In the genomic region with DNA sequence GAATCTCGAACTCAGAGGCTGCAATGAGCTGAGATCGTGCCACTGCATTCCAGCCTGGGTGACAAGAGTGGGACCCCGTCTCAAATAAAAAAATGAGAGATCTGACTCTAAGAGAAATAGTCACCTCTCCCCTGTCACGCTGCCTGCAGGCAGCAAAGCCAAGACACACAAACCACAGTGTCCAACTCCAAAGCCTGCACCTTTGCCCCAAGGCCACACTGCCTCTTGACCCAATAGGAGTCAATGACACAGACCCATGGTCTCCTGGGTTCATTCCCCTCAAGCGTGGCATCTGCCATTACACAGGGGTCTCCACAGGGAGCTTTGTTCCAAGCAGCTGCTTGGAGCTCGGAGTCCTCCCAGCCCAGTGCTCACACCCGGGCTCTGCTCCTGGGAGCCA, we compare ENCODE assay signal across 18 cellular contexts.
"Had no signal": no experiment of that assay in that cellular context is flagged by ENCODE, and none has a peak within 500 bp of the region (broad histone marks: within the 10 kb centered on the region; RNA-seq: fewer than 3 reads in every experiment).

No MANE protein-coding gene starts in this region.

- H3K9me3 Mint-ChIP-seq: effector memory CD8-positive, alpha-beta T cell; memory B cell; nephron progenitor cell; type B pancreatic cell had no signal

- DNase-seq: gastrocnemius medialis; heart right ventricle; hypothalamus; kidney glomerular epithelial cell; left lung; lower lobe of right lung; midbrain; sigmoid colon; stimulated activated CD4-positive, alpha-beta T cell treated with anti-CD3 and anti-CD28 coated beads, Interleukin-4, amount 100 ng/mL, for 4 hours; stimulated activated naive CD4-positive, alpha-beta T cell treated with Interleukin-2 at 50 U/mL for 16 hours; uterus had no signal

- H3K4me3 ChIP-seq: esophagus muscularis mucosa, gastrocnemius medialis, heart right ventricle, left lung, lower lobe of right lung, sigmoid colon, skin epidermis, uterus had no signal

- H3K36me3 ChIP-seq: gastrocnemius medialis, uterus had no signal

- H3K4me3 Mint-ChIP-seq: memory B cell, nephron progenitor cell, type B pancreatic cell had no signal

- H3K27me3 ChIP-seq: esophagus muscularis mucosa, gastrocnemius medialis, heart right ventricle, left lung, sigmoid colon, uterus had no signal

- H3K9me3 ChIP-seq: esophagus muscularis mucosa, gastrocnemius medialis, heart right ventricle, left lung, lower lobe of right lung, sigmoid colon, uterus had no signal

- H3K27ac Mint-ChIP-seq: nephron progenitor cell, type B pancreatic cell had no signal

- H3K27ac ChIP-seq: epithelial cell of prostate, esophagus muscularis mucosa, gastrocnemius medialis, heart right ventricle, left lung, lower lobe of right lung, sigmoid colon, uterus had no signal

- ATAC-seq: effector memory CD8-positive, alpha-beta T cell; gastrocnemius medialis; heart right ventricle; left lung; lower lobe of right lung had no signal
